In genomic region chr9:79123419-79123818, GRCh38 we compare ENCODE assay signal across 20 cellular contexts.
DNase-seq lines count a peak whose midpoint lies in the region; ATAC-seq lines count a peak whose summit lies in the region.
"Had no signal": no experiment of that assay in that cellular context is flagged by ENCODE, and none has a peak within 500 bp of the region (broad histone marks: within the 10 kb centered on the region; RNA-seq: fewer than 3 reads in every experiment).

No MANE protein-coding gene starts in this region.

- WGBS in GM23248 (ENCODE audit: low coverage in 1 of 2, low lambda C conversion rate in 2 of 2, missing lambda C conversion rate in 2 of 2), 2 experiments: 66 to 75% methylated on average over 4 of the region's 4 CpGs

- no peak overlapping the region for H3K4me2 ChIP-seq in GM23248 (ENCODE audit: unreplicated experiment)

- no peaks in the 10 kb centered on the region for H3K79me2 ChIP-seq in GM23248 (ENCODE audit: insufficient read depth)

- H3K36me3 ChIP-seq in GM23248 (ENCODE audit: low read depth): no peaks in the 10 kb centered on the region
- H3K36me3 ChIP-seq: BE2C, Peyer's patch had no signal

- no peak overlapping the region for H2AFZ ChIP-seq in GM23248

- no peak overlapping the region for H3K4me3 ChIP-seq in GM23248
- H3K4me3 ChIP-seq: Peyer's patch had no signal

- in situ Hi-C loops in GM23248 (cut with MboI): loop anchor here (10.0 kb wide), 2 partner anchors 441 to 519 kb away; no protein-coding TSS in a partner anchor

- 0 out of 2 replicates have a peak, but pooled peaks cover 7% of the 10 kb centered on the region for H3K4me1 ChIP-seq in GM23248 (ENCODE audit: insufficient read depth)
- H3K4me1 ChIP-seq: BE2C, Peyer's patch had no signal

- no peak overlapping the region for H3K9ac ChIP-seq in GM23248

- H3K9me3 ChIP-seq in GM23248 (ENCODE audit: low read depth): no peaks in the 10 kb centered on the region
- H3K9me3 ChIP-seq: BE2C, Peyer's patch had no signal

- no peaks in the 10 kb centered on the region for H3K27me3 ChIP-seq in GM23248 (replicated peaks; ENCODE audit: insufficient read depth)
- H3K27me3 ChIP-seq: BE2C, Peyer's patch had no signal

- H3K27ac ChIP-seq in GM23248: no peak overlapping the region
- H3K27ac ChIP-seq: Peyer's patch had no signal

- no peak for ATAC-seq in HG03045 (IDR thresholded peaks at IDR 0.05; ENCODE audit: unreplicated experiment)
- no peak for ATAC-seq in HG03457 (IDR thresholded peaks at IDR 0.05; ENCODE audit: unreplicated experiment)
- no peak for ATAC-seq in HG03571 (IDR thresholded peaks at IDR 0.05; ENCODE audit: unreplicated experiment)
- ATAC-seq in GM21786 (IDR thresholded peaks at IDR 0.05; ENCODE audit: unreplicated experiment): no peak
- ATAC-seq: HCT116, HepG2 had no signal

- H4K20me1 ChIP-seq in GM23248 (ENCODE audit: insufficient read depth): no peaks in the 10 kb centered on the region

- no peaks in the 10 kb centered on the region for H3K9me2 ChIP-seq in GM23248 (ENCODE audit: insufficient read depth)

- H3F3A ChIP-seq in GM23248 (ENCODE audit: insufficient read depth): no peaks in the 10 kb centered on the region

- DNase-seq in GM23248 (peak; percentile 33), M059J (ENCODE audit: low read depth) (peak; percentile 50), dermis blood vessel endothelial cell (peak; percentile 12), iris pigment epithelial cell (ENCODE audit: low read depth) (peak; percentile 34)
- DNase-seq: BE2C; CD8-positive, alpha-beta memory T cell; Karpas-422; NCI-H1417; NCI-H1930; NCI-H2171; NCI-H446 treated with DMSO at 0.1 percent for 48 hours; NCI-H774; Peyer's patch; SHP77 had no signal
